16 cellular contexts compared by ENCODE assay signal in genomic region chr17:50259484-50260324, GRCh38. TPM values are rescaled to one million over a fixed set of nuclear protein-coding genes. Genes with fewer than 3 reads are reported as not detected.
DNase-seq lines count a peak whose midpoint lies in the region; ATAC-seq and TF ChIP-seq lines count a peak whose summit lies in the region.
"Had no signal": no experiment of that assay in that cellular context is flagged by ENCODE, and none has a peak within 500 bp of the region (broad histone marks: within the 10 kb centered on the region; RNA-seq: fewer than 3 reads in every experiment).

No MANE protein-coding gene starts in this region.

- no peak overlapping the region for H3K4me3 Mint-ChIP-seq in activated T-cell treated with anti-CD3 and anti-CD28 coated beads, Interleukin-2, amount 50 U/mL, for 72 hours

- no peak overlapping the region for H3K4me3 ChIP-seq in SK-N-MC
- peak overlapping the region in 1 of 2 experiments; percentile 51 for H3K4me3 ChIP-seq in mesenchymal stem cell (ENCODE audit: insufficient read depth in 1 of 2, low read depth in 1 of 2, low read length in 2 of 2)
- H3K4me3 ChIP-seq in spleen, result no peak overlapping the region

- no peak overlapping the region for H3K18ac ChIP-seq in mesenchymal stem cell (ENCODE audit: low read depth in 1 of 2, low read length in 2 of 2)

- no peak overlapping the region for H4K8ac ChIP-seq in mesenchymal stem cell (ENCODE audit: low read length)

- TF ChIP-seq CTCF in spleen (IDR thresholded peaks at IDR 0.05 in 8 of 11, conservative IDR thresholded peaks at IDR 0.05 in 3 of 11), result no peak

- 84% methylated on average over 18 of the region's 18 CpGs for WGBS in mesenchymal stem cell
- WGBS in spleen, 5 donors, result 62 to 91% (median 83%) methylated on average over 17 to 18 of the region's 18 CpGs

- no peaks in the 10 kb centered on the region for H3K36me3 Mint-ChIP-seq in activated T-cell treated with anti-CD3 and anti-CD28 coated beads, Interleukin-2, amount 50 U/mL, for 72 hours (ENCODE audit: insufficient read depth in 2 of 2)

- peak overlapping the region in 1 of 2 experiments; percentile 45 for H2BK12ac ChIP-seq in mesenchymal stem cell (ENCODE audit: low read length in 2 of 2)

- no peaks in the 10 kb centered on the region for H3K79me1 ChIP-seq in mesenchymal stem cell (replicated peaks; ENCODE audit: low read length, poor library complexity, severe bottlenecking)

- no peak overlapping the region for H3K4me2 ChIP-seq in mesenchymal stem cell (ENCODE audit: low read length, poor library complexity, severe bottlenecking)
- H3K4me2 ChIP-seq: KMS-11 had no signal

- no peaks in the 10 kb centered on the region for H3K36me3 ChIP-seq in SK-N-MC (ENCODE audit: insufficient read depth, low read length)
- H3K36me3 ChIP-seq in mesenchymal stem cell (ENCODE audit: control insufficient read depth in 1 of 2, insufficient read depth in 2 of 2, low read depth in 1 of 2, low read length in 2 of 2), result peaks cover 0 to 9% of the 10 kb centered on the region in 2 experiments
- no peaks in the 10 kb centered on the region for H3K36me3 ChIP-seq in spleen

- H2AFZ ChIP-seq in mesenchymal stem cell (ENCODE audit: low read depth, low read length), result no peak overlapping the region

- peak overlapping the region; percentile 10 for H2BK5ac ChIP-seq in mesenchymal stem cell (ENCODE audit: low read depth, low read length, poor library complexity, severe bottlenecking)

- no peak overlapping the region for H3K9ac ChIP-seq in SK-N-MC (ENCODE audit: insufficient read length)
- peak overlapping the region; percentile 75 for H3K9ac ChIP-seq in mesenchymal stem cell (ENCODE audit: low read length)
- H3K9ac ChIP-seq: KMS-11 had no signal

- no peak overlapping the region for H3K27ac Mint-ChIP-seq in activated T-cell treated with anti-CD3 and anti-CD28 coated beads, Interleukin-2, amount 50 U/mL, for 72 hours

- no peak for TF ChIP-seq POLR2A in spleen (IDR thresholded peaks at IDR 0.05)

- H3K23ac ChIP-seq in mesenchymal stem cell (ENCODE audit: low read length in 2 of 2), result peak overlapping the region in 1 of 2 experiments; percentile 24

- no peaks in the 10 kb centered on the region for H3K4me1 Mint-ChIP-seq in activated T-cell treated with anti-CD3 and anti-CD28 coated beads, Interleukin-2, amount 50 U/mL, for 72 hours (ENCODE audit: low read depth)

- no peak overlapping the region for H3K14ac ChIP-seq in mesenchymal stem cell (ENCODE audit: low read length in 2 of 2)

- intact Hi-C loops in spleen (cut with DNase I; ENCODE audit: low total_unique reads), result no loop called here

- peak overlapping the region; percentile 91 for H2BK15ac ChIP-seq in mesenchymal stem cell (ENCODE audit: low read depth, poor library complexity, severe bottlenecking)

- H3K27me3 Mint-ChIP-seq in activated T-cell treated with anti-CD3 and anti-CD28 coated beads, Interleukin-2, amount 50 U/mL, for 72 hours (ENCODE audit: low read depth), result peaks cover 22% of the 10 kb centered on the region

- H3K9me3 ChIP-seq in SK-N-MC (ENCODE audit: low read depth, low read length) (no peaks in the 10 kb centered on the region), mesenchymal stem cell (ENCODE audit: control insufficient read depth, low read length) (no peaks in the 10 kb centered on the region), spleen (no peaks in the 10 kb centered on the region)

- H3K27me3 ChIP-seq in mesenchymal stem cell (ENCODE audit: control insufficient read depth in 1 of 2, insufficient read depth in 1 of 2, low read length in 2 of 2) (no peaks in the 10 kb centered on the region), spleen (replicated peaks in 1 of 7) (peaks cover 0 to 50% (median 0%) of the 10 kb centered on the region in 7 donors)

- no peak for ATAC-seq in activated T-cell treated with anti-CD3 and anti-CD28 coated beads, Interleukin-2, amount 50 U/mL, for 72 hours (replicated peaks in 1 of 2)
- ATAC-seq in GM21526 (IDR thresholded peaks at IDR 0.05; ENCODE audit: low FRiP score, unreplicated experiment) (no peak), HG03280 (IDR thresholded peaks at IDR 0.05; ENCODE audit: unreplicated experiment) (no peak)

- H3K27ac ChIP-seq in SK-N-MC, result peak overlapping the region; percentile 30; the same call in 1 of the 2 replicates
- no peak overlapping the region for H3K27ac ChIP-seq in mesenchymal stem cell (ENCODE audit: low read length, poor library complexity, severe bottlenecking)
- no peak overlapping the region for H3K27ac ChIP-seq in spleen
- H3K27ac ChIP-seq: KMS-11 had no signal

- H3K4me1 ChIP-seq in mesenchymal stem cell (ENCODE audit: control insufficient read depth, insufficient read depth, low read depth, low read length), result peaks cover 58% of the 10 kb centered on the region
- no peaks in the 10 kb centered on the region for H3K4me1 ChIP-seq in spleen

- H3K9me3 Mint-ChIP-seq in activated T-cell treated with anti-CD3 and anti-CD28 coated beads, Interleukin-2, amount 50 U/mL, for 72 hours, result no peaks in the 10 kb centered on the region

- no peak overlapping the region for H4K91ac ChIP-seq in mesenchymal stem cell (ENCODE audit: low read length)

- DNase-seq in GM03348 (ENCODE audit: low spot score) (peak; percentile 54), SK-N-MC (ENCODE audit: low read depth, low spot score) (no peak), mesenchymal stem cell (no peak), spleen (peak; percentile 45)
- DNase-seq in activated T-cell treated with anti-CD3 and anti-CD28 coated beads, Interleukin-2, amount 50 U/mL, for 72 hours, result no peak
- no peak for DNase-seq in activated CD4-positive, alpha-beta T cell treated with anti-CD3 and anti-CD28 coated beads, Interleukin-2, amount 50 U/mL, for 1 hour
- DNase-seq: activated naive CD4-positive, alpha-beta T cell treated with Interleukin-2 at 50 U/mL for 16 hours; NCI-H1105 treated with DMSO at 0.1 percent for 48 hours; NCI-H345; stimulated activated CD4-positive, alpha-beta T cell treated with anti-CD3 and anti-CD28 coated beads, Interleukin-1b, Interleukin-23, amount 100 ng/mL, for 48 hours had no signal

- peak overlapping the region; percentile 40 for H2AK5ac ChIP-seq in mesenchymal stem cell (ENCODE audit: low read length, severe bottlenecking)

- H3K4ac ChIP-seq in mesenchymal stem cell (ENCODE audit: low read depth in 1 of 2, low read length in 2 of 2), result no peak overlapping the region

- H2BK120ac ChIP-seq in mesenchymal stem cell (ENCODE audit: low read depth, low read length), result no peak overlapping the region

RNA-seq across cellular contexts. Expression of gene TMEM92, which starts 14.6 kb away (rescaled TPM):
- 0.86 TPM for polyA plus RNA-seq in mesenchymal stem cell (2013, experiment 1 of 2)
- polyA plus RNA-seq in mesenchymal stem cell (2013, experiment 2 of 2), result 0.62 TPM
- under 1 TPM in 2 of 7 donors, not detected in 5; 0.44 to 0.49 TPM for total RNA-seq in spleen
- polyA plus RNA-seq in spleen, result under 1 TPM in 1 of 3 donors, not detected in 2; 0.06 TPM
- under 1 TPM in 1 of 2 donors, not detected in 1; 0.51 TPM for total RNA-seq in activated T-cell treated with anti-CD3 and anti-CD28 coated beads, Interleukin-2, amount 50 U/mL, for 72 hours
- total RNA-seq: activated CD8-positive, alpha-beta memory T cell treated with anti-CD3 and anti-CD28 coated beads for 36 hours; mononuclear cell; OCI-LY7 had no signal

RNA-seq across cellular contexts. Expression of gene COL1A1, which starts 58.3 kb away (rescaled TPM):
- polyA plus RNA-seq in mesenchymal stem cell (2013, experiment 1 of 2), result 4,381 TPM
- 4,150 TPM for polyA plus RNA-seq in mesenchymal stem cell (2013, experiment 2 of 2)
- total RNA-seq in spleen, result 100 to 1,000 TPM in 2 of 7 donors, 10 to 100 TPM in 4, 1 to 10 TPM in 1; 7.4 to 458 (median 65.4) TPM
- polyA plus RNA-seq in spleen, result 10 to 100 TPM in 2 of 3 donors, 1 to 10 TPM in 1; 7.1 to 24.0 (median 11.3) TPM
- 10 to 100 TPM in 1 of 2 donors, 1 to 10 TPM in 1; 9.8 to 10.3 TPM for total RNA-seq in activated T-cell treated with anti-CD3 and anti-CD28 coated beads, Interleukin-2, amount 50 U/mL, for 72 hours
- total RNA-seq: OCI-LY7 had no signal

Comparison
In these comparisons a context has a peak if more than half of its experiments do, and no peak if none do; other contexts are left out.
1. DNase-seq: peak in GM03348 (single experiment) and spleen (single experiment); none in SK-N-MC (single experiment), mesenchymal stem cell (single experiment), activated T-cell treated with anti-CD3 and anti-CD28 coated beads, Interleukin-2, amount 50 U/mL, for 72 hours (0 of 2) and activated CD4-positive, alpha-beta T cell treated with anti-CD3 and anti-CD28 coated beads, Interleukin-2, amount 50 U/mL, for 1 hour (single experiment).